In the genomic region with DNA sequence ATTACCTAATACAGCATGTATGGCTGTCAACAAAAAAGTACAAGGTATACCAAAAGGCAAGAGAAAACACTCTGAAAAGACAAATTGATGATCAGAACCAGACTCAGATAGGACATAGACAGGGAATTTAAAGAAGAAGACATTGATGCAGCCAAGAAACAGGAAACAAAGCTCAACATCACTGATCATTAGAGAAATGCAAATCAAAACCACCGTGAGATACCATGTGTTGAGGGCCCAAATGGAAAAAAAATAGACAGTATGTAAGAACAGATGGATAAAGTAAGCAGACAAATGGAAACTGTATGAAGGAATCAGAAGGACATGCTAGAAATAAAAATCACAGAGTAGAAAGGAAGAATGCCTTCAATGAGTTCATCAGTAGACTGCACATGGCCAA, we compare ENCODE assay signal across 18 cellular contexts.
"Had no signal": no experiment of that assay in that cellular context is flagged by ENCODE, and none has a peak within 500 bp of the region (broad histone marks: within the 10 kb centered on the region; RNA-seq: fewer than 3 reads in every experiment).

No MANE protein-coding gene starts in this region.

- H3K36me3 ChIP-seq: cardiac muscle cell had no signal

- H3K4me3 ChIP-seq: cardiac muscle cell, mucosa of descending colon, smooth muscle cell had no signal

- H3K4me1 Mint-ChIP-seq: nephron had no signal

- H3K4me3 Mint-ChIP-seq: activated CD4-positive, alpha-beta memory T cell treated with anti-CD3 and anti-CD28 coated beads for 36 hours; nephron; type B pancreatic cell had no signal

- H3K27ac ChIP-seq: cardiac muscle cell had no signal

- H3K27me3 ChIP-seq: cardiac muscle cell had no signal

- H3K36me3 Mint-ChIP-seq: type B pancreatic cell had no signal

- DNase-seq: activated CD4-positive, alpha-beta memory T cell treated with anti-CD3 and anti-CD28 coated beads for 36 hours; activated CD4-positive, CD25-positive, alpha-beta regulatory T cell treated with anti-CD3 and anti-CD28 coated beads, Interleukin-2, amount 50 U/mL, for 72 hours; activated CD8-positive, alpha-beta memory T cell treated with anti-CD3 and anti-CD28 coated beads, Interleukin-2, amount 50 U/mL, for 48 hours; activated effector memory CD4-positive, alpha-beta T cell treated with Interleukin-2 at 50 U/mL for 16 hours; foreskin melanocyte; head of caudate nucleus; islet precursor cell; mammary epithelial cell; mucosa of descending colon; occipital lobe; right cardiac atrium; substantia nigra had no signal

- H3K4me2 ChIP-seq: smooth muscle cell had no signal

- H3K27me3 Mint-ChIP-seq: activated CD4-positive, alpha-beta memory T cell treated with anti-CD3 and anti-CD28 coated beads for 36 hours; progenitor cell of endocrine pancreas; type B pancreatic cell had no signal

- H3K27ac Mint-ChIP-seq: nephron, progenitor cell of endocrine pancreas, type B pancreatic cell had no signal

- ATAC-seq: left lobe of liver, mucosa of descending colon, right cardiac atrium had no signal
